27 cellular contexts compared by ENCODE assay signal in genomic region chr13:95129004-95129403, GRCh38.
"Had no signal": no experiment of that assay in that cellular context is flagged by ENCODE, and none has a peak within 500 bp of the region (broad histone marks: within the 10 kb centered on the region; RNA-seq: fewer than 3 reads in every experiment).

No MANE protein-coding gene starts in this region.

- H3K4me3 ChIP-seq: Peyer's patch, SJCRH30, SK-N-MC had no signal

- H3K4me1 Mint-ChIP-seq: activated CD4-positive, alpha-beta T cell treated with anti-CD3 and anti-CD28 coated beads, Interleukin-2, amount 10 ng/mL, durations not matched to agents 24 days and 14 days; activated naive CD8-positive, alpha-beta T cell treated with anti-CD3 and anti-CD28 coated beads for 36 hours; activated T-helper 17 cell treated with anti-CD3 and anti-CD28 coated beads, Interleukin-2, amount 50 U/mL, for 72 hours had no signal

- H3K36me3 ChIP-seq: brain microvascular endothelial cell, Peyer's patch, SJCRH30 had no signal

- H3K27me3 Mint-ChIP-seq: activated CD4-positive, alpha-beta T cell treated with anti-CD3 and anti-CD28 coated beads, Interleukin-2, amount 10 ng/mL, durations not matched to agents 24 days and 14 days; activated CD8-positive, alpha-beta T cell treated with anti-CD3 and anti-CD28 coated beads for 36 hours; activated naive CD8-positive, alpha-beta T cell treated with anti-CD3 and anti-CD28 coated beads for 36 hours; activated T-helper 17 cell treated with anti-CD3 and anti-CD28 coated beads, Interleukin-2, amount 50 U/mL, for 72 hours had no signal

- H3K9me3 Mint-ChIP-seq: activated CD4-positive, alpha-beta T cell treated with anti-CD3 and anti-CD28 coated beads, Interleukin-2, amount 10 ng/mL, durations not matched to agents 24 days and 14 days; activated CD8-positive, alpha-beta T cell treated with anti-CD3 and anti-CD28 coated beads for 36 hours; activated naive CD8-positive, alpha-beta T cell treated with anti-CD3 and anti-CD28 coated beads for 36 hours; activated T-cell treated with anti-CD3 and anti-CD28 coated beads, Interleukin-2, amount 50 U/mL, for 72 hours; activated T-helper 17 cell treated with anti-CD3 and anti-CD28 coated beads, Interleukin-2, amount 50 U/mL, for 72 hours had no signal

- ATAC-seq: activated CD8-positive, alpha-beta T cell treated with anti-CD3 and anti-CD28 coated beads for 36 hours; activated T-cell treated with anti-CD3 and anti-CD28 coated beads, Interleukin-2, amount 50 U/mL, for 72 hours; activated T-helper 17 cell treated with anti-CD3 and anti-CD28 coated beads, Interleukin-2, amount 50 U/mL, for 72 hours had no signal

- H3K9me3 ChIP-seq: Peyer's patch, SJCRH30 had no signal

- H3K4me1 ChIP-seq: Peyer's patch, SJCRH30 had no signal

- DNase-seq: activated CD4-positive, alpha-beta T cell treated with anti-CD3 and anti-CD28 coated beads, Interleukin-2, amount 10 ng/mL, durations not matched to agents 24 days and 14 days; activated CD4-positive, alpha-beta T cell treated with anti-CD3 and anti-CD28 coated beads, Interleukin-2, amount 50 U/mL, for 4 hours; activated CD8-positive, alpha-beta T cell treated with anti-CD3 and anti-CD28 coated beads for 36 hours; activated effector memory CD4-positive, alpha-beta T cell treated with anti-CD3 and anti-CD28 coated beads, Interleukin-2, amount 50 U/mL, for 16 hours; activated naive CD4-positive, alpha-beta T cell; activated naive CD4-positive, alpha-beta T cell treated with anti-CD3 and anti-CD28 coated beads, Interleukin-2, amount 50 U/mL, for 16 hours; activated naive CD8-positive, alpha-beta T cell treated with anti-CD3 and anti-CD28 coated beads for 36 hours; activated T-cell treated with anti-CD3 and anti-CD28 coated beads, Interleukin-2, amount 50 U/mL, for 1 hour; activated T-cell treated with anti-CD3 and anti-CD28 coated beads, Interleukin-2, amount 50 U/mL, for 72 hours; amniotic stem cell; aorta; brain microvascular endothelial cell; central memory CD4-positive, alpha-beta T cell; NCI-H1105 treated with DMSO at 0.1 percent for 48 hours; NCI-H1436 treated with DMSO at 0.1 percent for 48 hours; NCI-H1694 treated with DMSO at 0.1 percent for 48 hours; NCI-H2029; NCI-H510A; NCI-H526; NK-92 treated with Interleukin-12 subunit alpha and Interleukin-12 subunit beta, amount 100 ng/mL, for 24 hours; Peyer's patch; Right ventricle myocardium superior; RPMI8226; SJCRH30; T1000 had no signal

- H3K27ac ChIP-seq: brain microvascular endothelial cell, Peyer's patch, SJCRH30, SK-N-MC had no signal

- H3K27ac Mint-ChIP-seq: activated CD4-positive, alpha-beta T cell treated with anti-CD3 and anti-CD28 coated beads, Interleukin-2, amount 10 ng/mL, durations not matched to agents 24 days and 14 days; activated CD8-positive, alpha-beta T cell treated with anti-CD3 and anti-CD28 coated beads for 36 hours; activated naive CD8-positive, alpha-beta T cell treated with anti-CD3 and anti-CD28 coated beads for 36 hours; activated T-cell treated with anti-CD3 and anti-CD28 coated beads, Interleukin-2, amount 50 U/mL, for 72 hours; activated T-helper 17 cell treated with anti-CD3 and anti-CD28 coated beads, Interleukin-2, amount 50 U/mL, for 72 hours had no signal

- H3K4me3 Mint-ChIP-seq: activated CD4-positive, alpha-beta T cell treated with anti-CD3 and anti-CD28 coated beads, Interleukin-2, amount 10 ng/mL, durations not matched to agents 24 days and 14 days; activated CD8-positive, alpha-beta T cell treated with anti-CD3 and anti-CD28 coated beads for 36 hours; activated naive CD8-positive, alpha-beta T cell treated with anti-CD3 and anti-CD28 coated beads for 36 hours; activated T-cell treated with anti-CD3 and anti-CD28 coated beads, Interleukin-2, amount 50 U/mL, for 72 hours; activated T-helper 17 cell treated with anti-CD3 and anti-CD28 coated beads, Interleukin-2, amount 50 U/mL, for 72 hours had no signal

- H3K27me3 ChIP-seq: brain microvascular endothelial cell, Peyer's patch, SJCRH30 had no signal
